ENCODE assay signal across 1 cellular context in genomic region chr12:48717252-48717695, GRCh38.
TF ChIP-seq lines count a peak whose summit lies in the region.

No MANE protein-coding gene starts in this region.

TF ChIP-seq in SK-N-SH treated with all-trans-retinoic acid at 6 μM for 48 hours, 23 proteins besides CTCF, POLR2A, EP300 and RAD21 (continued from another document):
- no peak for TF ChIP-seq POU6F1 (CRISPR knock-in tag; IDR thresholded peaks at IDR 0.05; ENCODE audit: borderline replicate concordance, low read depth)
- no peak for TF ChIP-seq ARNTL (CRISPR knock-in tag; IDR thresholded peaks at IDR 0.05; ENCODE audit: borderline replicate concordance, low read depth)
